In genomic region chr2:19870792-19871191, GRCh38 we compare ENCODE assay signal across 20 cellular contexts. TPM values are rescaled to one million over a fixed set of nuclear protein-coding genes. Genes with fewer than 3 reads are reported as not detected.
A peak's percentile ranks its signal among the peaks of the same experiment; 100 is the strongest.
DNase-seq lines count a peak whose midpoint lies in the region; ATAC-seq, FAIRE-seq and TF ChIP-seq lines count a peak whose summit lies in the region.
"Had no signal": no experiment of that assay in that cellular context is flagged by ENCODE, and none has a peak within 500 bp of the region (broad histone marks: within the 10 kb centered on the region; RNA-seq: fewer than 3 reads in every experiment).

No MANE protein-coding gene starts in this region.

- intact Hi-C loops in HepG2 (cut with micrococcal nuclease; ENCODE audit: unreplicated experiment): no loop called here
- intact Hi-C loops in right lobe of liver (cut with DNase I): no loop called here
- intact Hi-C loops in CD4-positive, alpha-beta T cell (cut with DNase I, micrococcal nuclease): no loop called here
- intact Hi-C loops in CD8-positive, alpha-beta T cell (cut with DNase I, micrococcal nuclease): no loop called here
- intact Hi-C loops in sigmoid colon (cut with DNase I): no loop called here
- intact Hi-C loops in testis (cut with DNase I; ENCODE audit: low total_unique reads): no loop called here

- H4K20me1 ChIP-seq in HepG2 (ENCODE audit: insufficient read depth, low read length): no peaks in the 10 kb centered on the region
- H4K20me1 ChIP-seq: BLaER1 had no signal

- no peak overlapping the region for H3K9ac ChIP-seq in HepG2 (ENCODE audit: insufficient read depth, low read depth, low read length)
- H3K9ac ChIP-seq: BLaER1, GM23248 had no signal

- H3K4me1 Mint-ChIP-seq in CD4-positive, alpha-beta T cell (ENCODE audit: low read depth): peaks cover 41% of the 10 kb centered on the region
- H3K4me1 Mint-ChIP-seq in CD8-positive, alpha-beta T cell (ENCODE audit: low read depth): peaks cover 46% of the 10 kb centered on the region

- FAIRE-seq in HepG2 (lab: Jason Lieb, UNC): no peak
- FAIRE-seq: G401.6, GM12892, GM19239, H1 had no signal

- no peaks in the 10 kb centered on the region for H3K27me3 Mint-ChIP-seq in CD4-positive, alpha-beta T cell
- H3K27me3 Mint-ChIP-seq in CD8-positive, alpha-beta T cell (ENCODE audit: low read depth): no peaks in the 10 kb centered on the region
- H3K27me3 Mint-ChIP-seq: CD4-positive, CD25-positive, alpha-beta regulatory T cell had no signal

- no peak for TF ChIP-seq RAD21 in HepG2 (CRISPR knock-in tag; IDR thresholded peaks at IDR 0.05)

- H3K27ac ChIP-seq in HepG2 (ENCODE audit: extremely low read length, insufficient read depth, low read length): no peak overlapping the region
- no peak overlapping the region for H3K27ac ChIP-seq in right lobe of liver
- H3K27ac ChIP-seq in CD4-positive, alpha-beta T cell (ENCODE audit: low read depth, low read length): no peak overlapping the region
- H3K27ac ChIP-seq in CD8-positive, alpha-beta T cell (ENCODE audit: low read depth, low read length): no peak overlapping the region
- no peak overlapping the region for H3K27ac ChIP-seq in sigmoid colon
- no peak overlapping the region for H3K27ac ChIP-seq in testis
- H3K27ac ChIP-seq: BLaER1, C4-2B, GM23248 had no signal

- H3K4me3 Mint-ChIP-seq in CD4-positive, alpha-beta T cell: peak overlapping the region; percentile 98
- H3K4me3 Mint-ChIP-seq in CD8-positive, alpha-beta T cell: peak overlapping the region; percentile 95

- CTCF ChIA-PET in HepG2 (lab: Yijun Ruan, JAX; ENCODE audit: low intra/inter-chr PET ratio, low total read pairs): no interaction called here
- CTCF ChIA-PET in CD4-positive, alpha-beta T cell (lab: Charles Lee): no interaction called here
- CTCF ChIA-PET in CD8-positive, alpha-beta T cell (lab: Charles Lee): no interaction called here

- no peak for TF ChIP-seq CTCF in HepG2 (CRISPR knock-in tag; IDR thresholded peaks at IDR 0.05)
- no peak for TF ChIP-seq CTCF in right lobe of liver (IDR thresholded peaks at IDR 0.05)
- no peak for TF ChIP-seq CTCF in CD4-positive, alpha-beta T cell (IDR thresholded peaks at IDR 0.05)
- no peak for TF ChIP-seq CTCF in CD8-positive, alpha-beta T cell (IDR thresholded peaks at IDR 0.05)
- TF ChIP-seq CTCF in sigmoid colon (IDR thresholded peaks at IDR 0.05): no peak
- TF ChIP-seq CTCF in testis (IDR thresholded peaks at IDR 0.05): no peak

- DNase-seq in HepG2 (ENCODE audit: low spot score): peak; percentile 36
- no peak for DNase-seq in right lobe of liver
- DNase-seq in CD4-positive, alpha-beta T cell: no peak
- DNase-seq in CD8-positive, alpha-beta T cell: no peak
- DNase-seq in sigmoid colon: peak; percentile 3
- DNase-seq in dermis blood vessel endothelial cell: no peak
- DNase-seq in testis: no peak
- DNase-seq: Caco-2; CD4-positive, CD25-positive, alpha-beta regulatory T cell; DMS153; DND-41; GM23248; H7; HCEC 1CT had no signal

- no peaks in the 10 kb centered on the region for H3K79me2 ChIP-seq in HepG2 (ENCODE audit: insufficient read depth, low read length)

- TF ChIP-seq POLR2A in HepG2 (IDR thresholded peaks at IDR 0.05; ENCODE audit: insufficient read depth in 1 of 2, low read depth in 2 of 2, low read length in 2 of 2): no peak
- TF ChIP-seq POLR2A in right lobe of liver (IDR thresholded peaks at IDR 0.05): no peak
- no peak for TF ChIP-seq POLR2A in sigmoid colon (IDR thresholded peaks at IDR 0.05)
- TF ChIP-seq POLR2A in testis (IDR thresholded peaks at IDR 0.05): no peak

- H3K9me3 ChIP-seq in HepG2 (ENCODE audit: low read length) (no peaks in the 10 kb centered on the region), right lobe of liver (no peaks in the 10 kb centered on the region), sigmoid colon (no peaks in the 10 kb centered on the region), testis (no peaks in the 10 kb centered on the region)
- no peaks in the 10 kb centered on the region for H3K9me3 ChIP-seq in CD4-positive, alpha-beta T cell (ENCODE audit: control insufficient read depth, low read length)
- H3K9me3 ChIP-seq in CD8-positive, alpha-beta T cell (ENCODE audit: low read length): no peaks in the 10 kb centered on the region
- H3K9me3 ChIP-seq: BLaER1, Caco-2 had no signal

- H3K4me3 ChIP-seq in HepG2 (replicated peaks in 1 of 3; ENCODE audit: insufficient read depth in 1 of 3, low read depth in 2 of 3, low read length in 3 of 3) (no peak overlapping the region), right lobe of liver (no peak overlapping the region), sigmoid colon (no peak overlapping the region), testis (no peak overlapping the region)
- no peak overlapping the region for H3K4me3 ChIP-seq in CD8-positive, alpha-beta T cell (ENCODE audit: low read depth, low read length)
- H3K4me3 ChIP-seq: BLaER1, GM23248 had no signal

- TF ChIP-seq EP300 in HepG2 (IDR thresholded peaks at IDR 0.05; ENCODE audit: low read depth in 2 of 2, low read length in 2 of 2) (no peak), HepG2 (CRISPR knock-in tag; IDR thresholded peaks at IDR 0.05; ENCODE audit: borderline replicate concordance) (no peak), sigmoid colon (IDR thresholded peaks at IDR 0.05) (no peak)

- in situ Hi-C loops in HepG2 (cut with HindIII; ENCODE audit: extremely low pct_ligation_motif_present, low pct_unique_long_range_greater_than_20kb): no loop called here

- 2% methylated on average over 4 of the region's 4 CpGs for WGBS in HepG2 (ENCODE audit: low lambda C conversion rate)
- WGBS in right lobe of liver (ENCODE audit: insufficient coverage, low coverage, low lambda C conversion rate, missing lambda C conversion rate): 76% methylated on average over 4 of the region's 4 CpGs
- 78 to 86% methylated on average over 4 of the region's 4 CpGs for WGBS in sigmoid colon, 2 donors
- 90 to 94% methylated on average over 4 of the region's 4 CpGs for WGBS in testis, 2 donors

- no peak overlapping the region for H2AFZ ChIP-seq in HepG2 (ENCODE audit: low read length)
- H2AFZ ChIP-seq: GM23248 had no signal

- H3K9me3 Mint-ChIP-seq in CD4-positive, alpha-beta T cell: no peaks in the 10 kb centered on the region
- H3K9me3 Mint-ChIP-seq in CD8-positive, alpha-beta T cell: no peaks in the 10 kb centered on the region
- H3K9me3 Mint-ChIP-seq: CD4-positive, CD25-positive, alpha-beta regulatory T cell had no signal

- BruUV-seq in HepG2 (replicated peaks; lab: Mats Ljungman, UMichigan): no TSS peak

- H3K27ac Mint-ChIP-seq in CD4-positive, alpha-beta T cell: peak overlapping the region; percentile 99
- H3K27ac Mint-ChIP-seq in CD8-positive, alpha-beta T cell: peak overlapping the region; percentile 97

- H3K4me2 ChIP-seq in HepG2 (ENCODE audit: low read depth, low read length): no peak overlapping the region; the same call in 1 of the 2 replicates
- H3K4me2 ChIP-seq: BLaER1 had no signal

- POLR2A ChIA-PET in HepG2 (lab: Yijun Ruan, JAX): no interaction called here
- POLR2A ChIA-PET in CD4-positive, alpha-beta T cell (lab: Charles Lee): no interaction called here
- POLR2A ChIA-PET in CD8-positive, alpha-beta T cell (lab: Charles Lee): interaction anchor here (2.5 kb wide), 1 partner anchor 30 kb away, joined by 25 read pairs; the partner anchor contains the start of gene TTC32

- peaks cover 5 to 22% of the 10 kb centered on the region in 2 experiments; a peak in 3 of 5 replicates for H3K27me3 ChIP-seq in HepG2 (ENCODE audit: control insufficient read depth in 1 of 2, insufficient read depth in 2 of 2, low read length in 2 of 2)
- no peaks in the 10 kb centered on the region for H3K27me3 ChIP-seq in right lobe of liver
- no peaks in the 10 kb centered on the region for H3K27me3 ChIP-seq in CD4-positive, alpha-beta T cell (ENCODE audit: control insufficient read depth, insufficient read depth, low read length)
- H3K27me3 ChIP-seq in CD8-positive, alpha-beta T cell (ENCODE audit: insufficient read depth, low read length): no peaks in the 10 kb centered on the region
- peaks cover 0 to 17% (median 8%) of the 10 kb centered on the region in 3 donors for H3K27me3 ChIP-seq in sigmoid colon
- H3K27me3 ChIP-seq in testis: no peaks in the 10 kb centered on the region

- ATAC-seq in HepG2 (no peak), right lobe of liver (no peak)
- ATAC-seq in CD4-positive, alpha-beta T cell (ENCODE audit: poor library complexity): no peak
- no peak for ATAC-seq in CD8-positive, alpha-beta T cell

- no peaks in the 10 kb centered on the region for H3K36me3 ChIP-seq in HepG2 (replicated peaks in 1 of 2; ENCODE audit: control insufficient read depth in 1 of 2, insufficient read depth in 2 of 2, low read length in 2 of 2)
- H3K36me3 ChIP-seq in right lobe of liver: no peaks in the 10 kb centered on the region
- peaks cover 3% of the 10 kb centered on the region for H3K36me3 ChIP-seq in CD8-positive, alpha-beta T cell (ENCODE audit: insufficient read depth, low read length)
- no peaks in the 10 kb centered on the region for H3K36me3 ChIP-seq in sigmoid colon
- no peaks in the 10 kb centered on the region for H3K36me3 ChIP-seq in testis (ENCODE audit: low read depth, missing control alignments)
- H3K36me3 ChIP-seq: BLaER1 had no signal

- peaks cover 19% of the 10 kb centered on the region; the same call in 1 of the 2 replicates for H3K4me1 ChIP-seq in HepG2 (ENCODE audit: insufficient read depth, low read length)
- no peaks in the 10 kb centered on the region for H3K4me1 ChIP-seq in right lobe of liver
- peaks cover 13% of the 10 kb centered on the region for H3K4me1 ChIP-seq in CD8-positive, alpha-beta T cell (ENCODE audit: insufficient read depth, low read length)
- peaks cover 0 to 10% (median 9%) of the 10 kb centered on the region in 4 donors for H3K4me1 ChIP-seq in sigmoid colon
- peaks cover 3% of the 10 kb centered on the region for H3K4me1 ChIP-seq in testis
- H3K4me1 ChIP-seq: BLaER1, Caco-2 had no signal

- peaks cover 51% of the 10 kb centered on the region for H3K36me3 Mint-ChIP-seq in CD4-positive, alpha-beta T cell (ENCODE audit: low read depth)
- peaks cover 59% of the 10 kb centered on the region for H3K36me3 Mint-ChIP-seq in CD8-positive, alpha-beta T cell

RNA-seq across cellular contexts. Expression of gene TTC32, which starts 31.0 kb away (rescaled TPM):
- total RNA-seq in HepG2 (2016; rRNA removed; fragmentation: Illumina TruSeq; extraction: Trizol) (18.5 and 21.6 TPM in 2 replicates), right lobe of liver (1 to 10 TPM; 2.4 to 5.5 (median 3.8) TPM), sigmoid colon (10 to 100 TPM in 3 of 4 donors, 1 to 10 TPM in 1; 7.3 to 20.5 (median 12.8) TPM), dermis blood vessel endothelial cell (8.1 and 9.4 TPM in 2 replicates), testis (10 to 100 TPM; 24.4 to 25.6 TPM)
- 3.0 and 3.8 TPM in 2 replicates for total RNA-seq in HepG2 (2016; cell fraction: cytosol; rRNA removed; fragmentation: Illumina TruSeq; extraction: Trizol; ENCODE audit: low read depth)
- total RNA-seq in HepG2 (2016; cell fraction: insoluble cytoplasmic fraction; rRNA removed; fragmentation: Illumina TruSeq; extraction: Trizol): 16.3 and 24.1 TPM in 2 replicates
- 6.2 and 7.0 TPM in 2 replicates for total RNA-seq in HepG2 (2016; cell fraction: membrane; rRNA removed; fragmentation: Illumina TruSeq; extraction: Trizol)
- total RNA-seq in HepG2 (2016; cell fraction: nucleus; rRNA removed; fragmentation: Illumina TruSeq; extraction: Trizol): 45.3 and 49.4 TPM in 2 replicates
- polyA plus RNA-seq in HepG2 (2011; rRNA removed) (31.8 and 38.3 TPM in 2 replicates), sigmoid colon (10 to 100 TPM; 11.1 to 21.6 (median 16.2) TPM), testis (ENCODE audit: insufficient read depth, low read depth, low replicate concordance) (29.9 TPM)
- 13.5 and 15.6 TPM in 2 replicates for polyA plus RNA-seq in HepG2 (2011; cell fraction: cytosol; rRNA removed)
- polyA plus RNA-seq in HepG2 (2011; cell fraction: nucleus; rRNA removed): 66.0 and 79.3 TPM in 2 replicates
- polyA plus RNA-seq in HepG2 (2012): 26.1 and 41.0 TPM in 2 replicates
- polyA plus RNA-seq in HepG2 (2016; cell fraction: cytosol; fragmentation: Illumina TruSeq; extraction: Trizol; ENCODE audit: low read depth): 2.9 TPM in 2 replicates
- polyA plus RNA-seq in HepG2 (2016; cell fraction: insoluble cytoplasmic fraction; fragmentation: Illumina TruSeq; extraction: Trizol; ENCODE audit: low read depth): 21.5 and 26.4 TPM in 2 replicates
- 5.4 and 6.1 TPM in 2 replicates for polyA plus RNA-seq in HepG2 (2016; cell fraction: membrane; fragmentation: Illumina TruSeq; extraction: Trizol; ENCODE audit: low read depth)
- 65.4 and 67.3 TPM in 2 replicates for polyA plus RNA-seq in HepG2 (2016; cell fraction: nucleus; fragmentation: Illumina TruSeq; extraction: Trizol; ENCODE audit: insufficient read depth, low read depth)
- 14.4 and 14.7 TPM in 2 replicates for polyA minus RNA-seq in HepG2 (2011; rRNA and poly(A)+ RNA removed; ENCODE audit: low replicate concordance)
- polyA minus RNA-seq in HepG2 (2011; cell fraction: cytosol; rRNA and poly(A)+ RNA removed): 5.5 and 7.4 TPM in 2 replicates
- polyA minus RNA-seq in HepG2 (2011; cell fraction: nucleus; rRNA and poly(A)+ RNA removed): 107 and 122 TPM in 2 replicates
- 10 to 100 TPM; 53.1 to 54.2 TPM for total RNA-seq in CD4-positive, alpha-beta T cell
- total RNA-seq in CD8-positive, alpha-beta T cell: 10 to 100 TPM; 33.7 to 35.8 TPM

Comparison
In these comparisons a context has a peak if more than half of its experiments do, and no peak if none do; other contexts are left out.
1. DNase-seq: peak in HepG2 (single experiment) and sigmoid colon (single experiment); none in right lobe of liver (0 of 3), CD4-positive, alpha-beta T cell (0 of 10), CD8-positive, alpha-beta T cell (0 of 7), dermis blood vessel endothelial cell (single experiment) and testis (single experiment).